ENCODE assay signal across 14 cellular contexts in the genomic region with DNA sequence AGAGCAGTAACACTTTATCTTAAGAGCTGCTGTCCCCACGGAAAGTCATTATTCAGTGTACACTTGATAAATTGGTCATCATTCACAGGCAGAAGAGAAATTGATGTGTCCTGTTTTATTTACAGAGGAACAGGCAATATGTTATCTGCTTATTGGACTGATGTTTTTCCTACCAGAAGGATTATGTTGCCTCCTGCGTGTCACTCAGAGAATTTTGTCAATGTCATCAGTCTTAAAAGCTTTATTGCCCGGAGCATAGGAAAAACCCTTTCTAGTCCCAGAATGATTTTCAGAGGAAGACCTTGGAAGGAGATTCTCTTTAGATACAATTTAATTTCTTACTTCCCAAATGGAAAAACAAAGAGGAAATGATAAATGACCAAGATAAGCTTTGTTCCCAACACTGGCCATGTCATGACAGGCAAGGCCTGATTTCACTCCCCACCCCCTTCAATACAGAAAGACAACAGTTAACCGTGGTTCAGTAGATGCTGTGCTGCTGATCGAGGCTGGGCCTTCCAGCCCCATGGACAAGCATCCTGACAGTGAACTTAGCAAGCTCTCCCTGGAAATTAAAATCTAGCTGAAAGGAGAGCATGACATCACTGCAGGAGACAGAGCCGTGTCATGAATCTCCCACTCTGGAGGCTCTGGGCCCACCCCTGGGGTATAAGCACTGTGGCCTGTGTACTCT.
"Had no signal": no experiment of that assay in that cellular context is flagged by ENCODE, and none has a peak within 500 bp of the region (broad histone marks: within the 10 kb centered on the region; RNA-seq: fewer than 3 reads in every experiment).

No MANE protein-coding gene starts in this region.

- H3K9me3 ChIP-seq: gastrocnemius medialis, thyroid gland, uterus had no signal

- FAIRE-seq: kidney had no signal

- DNase-seq: activated naive CD4-positive, alpha-beta T cell; activated T-cell treated with anti-CD3 and anti-CD28 coated beads, Interleukin-2, amount 50 U/mL, for 24 hours; caudate nucleus; effector CD8-positive, alpha-beta T cell; gastrocnemius medialis; kidney; SHP77 treated with DMSO at 0.1 percent for 48 hours; T1000; thyroid gland; uterus; WERI-Rb-1 had no signal

- H3K9me3 Mint-ChIP-seq: activated T-cell treated with anti-CD3 and anti-CD28 coated beads, Interleukin-2, amount 50 U/mL, for 24 hours had no signal

- H3K27me3 ChIP-seq: thyroid gland, uterus had no signal

- H3K27ac Mint-ChIP-seq: activated CD4-positive, alpha-beta T cell treated with anti-CD3 and anti-CD28 coated beads for 36 hours; activated T-cell treated with anti-CD3 and anti-CD28 coated beads, Interleukin-2, amount 50 U/mL, for 24 hours had no signal

- H3K36me3 ChIP-seq: gastrocnemius medialis, thyroid gland, uterus, WERI-Rb-1 had no signal

- H3K27ac ChIP-seq: coronary artery, epithelial cell of prostate, gastrocnemius medialis, thyroid gland, uterus, WERI-Rb-1 had no signal

- H3K4me3 Mint-ChIP-seq: activated CD4-positive, alpha-beta T cell treated with anti-CD3 and anti-CD28 coated beads for 36 hours; activated T-cell treated with anti-CD3 and anti-CD28 coated beads, Interleukin-2, amount 50 U/mL, for 24 hours had no signal

- ATAC-seq: gastrocnemius medialis had no signal

- H3K4me3 ChIP-seq: coronary artery, gastrocnemius medialis, thyroid gland, uterus had no signal

- H3K4me1 ChIP-seq: gastrocnemius medialis, thyroid gland, uterus had no signal
